Comparison of ENCODE assay signal across 28 cellular contexts in genomic region chr6:14317616-14318015, GRCh38.
A peak's percentile ranks its signal among the peaks of the same experiment; 100 is the strongest.
DNase-seq lines count a peak whose midpoint lies in the region; ATAC-seq and TF ChIP-seq lines count a peak whose summit lies in the region.
"Had no signal": no experiment of that assay in that cellular context is flagged by ENCODE, and none has a peak within 500 bp of the region (broad histone marks: within the 10 kb centered on the region; RNA-seq: fewer than 3 reads in every experiment).

No MANE protein-coding gene starts in this region.

- H3K27me3 Mint-ChIP-seq in naive B cell, result no peaks in the 10 kb centered on the region
- H3K27me3 Mint-ChIP-seq in activated T-helper 2 cell treated with anti-CD3 and anti-CD28 coated beads, Interferon-gamma antibody, Interleukin-2, Interleukin-4, amounts not matched to agents 10 μg/mL and 5 μg/mL and 100 μg/mL, durations not matched to agents 14 hours and 24 hours and 36 hours (ENCODE audit: low read depth), result no peaks in the 10 kb centered on the region
- peaks cover 7% of the 10 kb centered on the region for H3K27me3 Mint-ChIP-seq in neural progenitor cell (ENCODE audit: insufficient read depth, low read depth)
- peaks cover under 1% of the 10 kb centered on the region for H3K27me3 Mint-ChIP-seq in activated naive CD8-positive, alpha-beta T cell treated with anti-CD3 and anti-CD28 coated beads, Interleukin-2, amount 50 U/mL, for 24 hours
- H3K27me3 Mint-ChIP-seq: activated B cell treated with CpG ODN at 0.5 μM for 24 hours; activated CD4-positive, alpha-beta T cell treated with anti-CD3 and anti-CD28 coated beads, Interleukin-2, amount 10 ng/mL, durations not matched to agents 7 days and 5 days; dendritic cell treated with granulocyte-macrophage colony-stimulating factor and Interleukin-4, amounts not matched to agents 40 ng/mL and 50 ng/mL, for 4 days; memory B cell had no signal

- ATAC-seq in naive B cell (ENCODE audit: low read depth in 2 of 2) (no peak), HG03457 (IDR thresholded peaks at IDR 0.05; ENCODE audit: unreplicated experiment) (no peak)
- ATAC-seq in activated naive CD8-positive, alpha-beta T cell treated with anti-CD3 and anti-CD28 coated beads, Interleukin-2, amount 50 U/mL, for 24 hours, result no peak
- ATAC-seq: activated T-cell treated with anti-CD3 and anti-CD28 coated beads, Interleukin-2, amount 50 U/mL, for 4 hours; esophagus mucosa; sciatic nerve had no signal

- H3K4me1 ChIP-seq in BLaER1 (peaks cover 48% of the 10 kb centered on the region), Loucy (ENCODE audit: insufficient read depth, low read length, poor library complexity, severe bottlenecking) (peaks cover 66% of the 10 kb centered on the region), OCI-LY3 (ENCODE audit: low read length) (peaks cover 62% of the 10 kb centered on the region), neural progenitor cell (peaks cover 14% of the 10 kb centered on the region)

- H3K9me3 ChIP-seq in BLaER1, result 0 out of 2 replicates have a peak, but pooled peaks cover 5% of the 10 kb centered on the region
- no peaks in the 10 kb centered on the region for H3K9me3 ChIP-seq in Loucy (ENCODE audit: insufficient read depth, low read depth, low read length)
- no peaks in the 10 kb centered on the region for H3K9me3 ChIP-seq in OCI-LY3 (ENCODE audit: insufficient read depth, low read length)
- no peaks in the 10 kb centered on the region for H3K9me3 ChIP-seq in neural progenitor cell (ENCODE audit: low read depth)
- H3K9me3 ChIP-seq: left lung, MG63, neutrophil, tibial artery had no signal

- no peak overlapping the region; the same call in 1 of the 2 replicates for H3K27ac ChIP-seq in BLaER1
- no peak overlapping the region for H3K27ac ChIP-seq in OCI-LY3 (ENCODE audit: low read length)
- H3K27ac ChIP-seq in neural progenitor cell, result no peak overlapping the region
- H3K27ac ChIP-seq: HL-60, left lung, neutrophil, tibial artery had no signal

- H3K27me3 ChIP-seq in BLaER1, result no peaks in the 10 kb centered on the region
- H3K27me3 ChIP-seq in Loucy (ENCODE audit: insufficient read depth, low read length, poor library complexity, severe bottlenecking), result no peaks in the 10 kb centered on the region
- no peaks in the 10 kb centered on the region for H3K27me3 ChIP-seq in OCI-LY3 (ENCODE audit: low read depth, low read length)
- no peaks in the 10 kb centered on the region for H3K27me3 ChIP-seq in neural progenitor cell
- H3K27me3 ChIP-seq: left lung, MG63, neutrophil, tibial artery had no signal

- H3K4me3 Mint-ChIP-seq in naive B cell (peak overlapping the region in 4 of 8 donors; percentile 6 to 51 (median 24)), neural progenitor cell (no peak overlapping the region)
- no peak overlapping the region for H3K4me3 Mint-ChIP-seq in activated T-helper 2 cell treated with anti-CD3 and anti-CD28 coated beads, Interferon-gamma antibody, Interleukin-2, Interleukin-4, amounts not matched to agents 10 μg/mL and 5 μg/mL and 100 μg/mL, durations not matched to agents 14 hours and 24 hours and 36 hours (ENCODE audit: low read depth)
- H3K4me3 Mint-ChIP-seq in activated naive CD8-positive, alpha-beta T cell treated with anti-CD3 and anti-CD28 coated beads, Interleukin-2, amount 50 U/mL, for 24 hours, result no peak overlapping the region
- H3K4me3 Mint-ChIP-seq: activated CD4-positive, alpha-beta T cell treated with anti-CD3 and anti-CD28 coated beads, Interleukin-2, amount 10 ng/mL, durations not matched to agents 7 days and 5 days; activated T-cell treated with anti-CD3 and anti-CD28 coated beads, Interleukin-2, amount 50 U/mL, for 4 hours; central memory CD8-positive, alpha-beta T cell; dendritic cell treated with granulocyte-macrophage colony-stimulating factor and Interleukin-4, amounts not matched to agents 40 ng/mL and 50 ng/mL, for 4 days; endodermal cell; memory B cell had no signal

- no peaks in the 10 kb centered on the region for H3K9me2 ChIP-seq in Loucy (replicated peaks; ENCODE audit: low read depth, low read length)

- no peak overlapping the region; the same call in 1 of the 2 replicates for H3K9ac ChIP-seq in BLaER1
- H3K9ac ChIP-seq in Loucy (ENCODE audit: low read depth, low read length, poor library complexity, severe bottlenecking), result peak overlapping the region; percentile 62
- H3K9ac ChIP-seq in OCI-LY3 (ENCODE audit: low read length), result no peak overlapping the region; the same call in 1 of the 2 replicates
- no peak overlapping the region for H3K9ac ChIP-seq in neural progenitor cell

- H3K9me3 Mint-ChIP-seq in naive B cell, result no peaks in the 10 kb centered on the region
- no peaks in the 10 kb centered on the region for H3K9me3 Mint-ChIP-seq in activated T-helper 2 cell treated with anti-CD3 and anti-CD28 coated beads, Interferon-gamma antibody, Interleukin-2, Interleukin-4, amounts not matched to agents 10 μg/mL and 5 μg/mL and 100 μg/mL, durations not matched to agents 14 hours and 24 hours and 36 hours
- no peaks in the 10 kb centered on the region for H3K9me3 Mint-ChIP-seq in neural progenitor cell
- H3K9me3 Mint-ChIP-seq in activated naive CD8-positive, alpha-beta T cell treated with anti-CD3 and anti-CD28 coated beads, Interleukin-2, amount 50 U/mL, for 24 hours, result no peaks in the 10 kb centered on the region
- H3K9me3 Mint-ChIP-seq: activated B cell treated with CpG ODN at 0.5 μM for 24 hours; activated CD4-positive, alpha-beta T cell treated with anti-CD3 and anti-CD28 coated beads, Interleukin-2, amount 10 ng/mL, durations not matched to agents 7 days and 5 days; activated T-cell treated with anti-CD3 and anti-CD28 coated beads, Interleukin-2, amount 50 U/mL, for 4 hours; central memory CD8-positive, alpha-beta T cell; dendritic cell treated with granulocyte-macrophage colony-stimulating factor and Interleukin-4, amounts not matched to agents 40 ng/mL and 50 ng/mL, for 4 days; endodermal cell; memory B cell had no signal

- TF ChIP-seq CTCF in Loucy (conservative IDR thresholded peaks at IDR 0.05; ENCODE audit: low read length), result no peak
- no peak for TF ChIP-seq CTCF in OCI-LY3 (IDR thresholded peaks at IDR 0.05; ENCODE audit: low read depth, low read length)
- no peak for TF ChIP-seq CTCF in neural progenitor cell (IDR thresholded peaks at IDR 0.05)

- H3F3A ChIP-seq in Loucy (ENCODE audit: low read depth), result no peaks in the 10 kb centered on the region
- H3F3A ChIP-seq in neural progenitor cell (ENCODE audit: low read depth), result no peaks in the 10 kb centered on the region

- H3K4me3 ChIP-seq in BLaER1, result no peak overlapping the region
- no peak overlapping the region for H3K4me3 ChIP-seq in Loucy (ENCODE audit: low read length, poor library complexity, severe bottlenecking)
- H3K4me3 ChIP-seq in OCI-LY3 (ENCODE audit: low read length), result no peak overlapping the region
- H3K4me3 ChIP-seq in neural progenitor cell, result no peak overlapping the region
- H3K4me3 ChIP-seq: left lung, MG63, tibial artery had no signal

- intact Hi-C loops in activated T-helper 2 cell treated with anti-CD3 and anti-CD28 coated beads, Interferon-gamma antibody, Interleukin-2, Interleukin-4, amounts not matched to agents 10 μg/mL and 5 μg/mL and 100 μg/mL, durations not matched to agents 14 hours and 24 hours and 36 hours (cut with micrococcal nuclease), result no loop called here

- H3K36me3 Mint-ChIP-seq in naive B cell (no peaks in the 10 kb centered on the region), neural progenitor cell (no peaks in the 10 kb centered on the region)
- H3K36me3 Mint-ChIP-seq in activated T-helper 2 cell treated with anti-CD3 and anti-CD28 coated beads, Interferon-gamma antibody, Interleukin-2, Interleukin-4, amounts not matched to agents 10 μg/mL and 5 μg/mL and 100 μg/mL, durations not matched to agents 14 hours and 24 hours and 36 hours (ENCODE audit: low read depth), result no peaks in the 10 kb centered on the region
- H3K36me3 Mint-ChIP-seq in activated naive CD8-positive, alpha-beta T cell treated with anti-CD3 and anti-CD28 coated beads, Interleukin-2, amount 50 U/mL, for 24 hours (ENCODE audit: low read depth), result no peaks in the 10 kb centered on the region
- H3K36me3 Mint-ChIP-seq: memory B cell had no signal

- no peak overlapping the region for H2AFZ ChIP-seq in Loucy (ENCODE audit: low read length)
- no peak overlapping the region for H2AFZ ChIP-seq in OCI-LY3 (ENCODE audit: low read depth, low read length)
- H2AFZ ChIP-seq in neural progenitor cell (replicated peaks), result no peak overlapping the region

- DNase-seq in naive B cell (no peak), neural progenitor cell (ENCODE audit: low spot score) (no peak)
- DNase-seq in activated T-helper 2 cell treated with anti-CD3 and anti-CD28 coated beads, Interferon-gamma antibody, Interleukin-2, Interleukin-4, amounts not matched to agents 10 μg/mL and 5 μg/mL and 100 μg/mL, durations not matched to agents 14 hours and 24 hours and 36 hours (ENCODE audit: low spot score), result no peak
- DNase-seq in activated naive CD8-positive, alpha-beta T cell treated with anti-CD3 and anti-CD28 coated beads, Interleukin-2, amount 50 U/mL, for 24 hours, result no peak
- DNase-seq: activated B cell treated with CpG ODN at 0.5 μM for 24 hours; activated T-cell treated with anti-CD3 and anti-CD28 coated beads, Interleukin-2, amount 50 U/mL, for 4 hours; HCEC 1CT; left lung; MG63; NCI-H1105 treated with DMSO at 0.1 percent for 48 hours; NCI-H524; SIG-M5; stimulated activated CD4-positive, alpha-beta T cell treated with anti-CD3 and anti-CD28 coated beads, Interleukin-12 subunit alpha, Interleukin-12 subunit beta, amount 100 ng/mL, for 4 hours; stimulated activated CD4-positive, alpha-beta T cell treated with anti-CD3 and anti-CD28 coated beads, Interleukin-2, amount 100 ng/mL, for 48 hours; tibial artery had no signal

- no peaks in the 10 kb centered on the region for H3K79me2 ChIP-seq in Loucy (ENCODE audit: insufficient read depth, low read length)
- H3K79me2 ChIP-seq in OCI-LY3 (ENCODE audit: low read length), result no peaks in the 10 kb centered on the region
- H3K79me2 ChIP-seq in neural progenitor cell (ENCODE audit: low read depth), result no peaks in the 10 kb centered on the region

- no peaks in the 10 kb centered on the region for H3K36me3 ChIP-seq in BLaER1
- no peaks in the 10 kb centered on the region for H3K36me3 ChIP-seq in Loucy (ENCODE audit: insufficient read depth, low read length)
- H3K36me3 ChIP-seq in OCI-LY3 (replicated peaks; ENCODE audit: low read depth, low read length), result no peaks in the 10 kb centered on the region
- no peaks in the 10 kb centered on the region for H3K36me3 ChIP-seq in neural progenitor cell
- H3K36me3 ChIP-seq: left lung, MG63, neutrophil, tibial artery had no signal

- H3K4me2 ChIP-seq in BLaER1, result peak overlapping the region; percentile 62
- H3K4me2 ChIP-seq in Loucy (ENCODE audit: low read depth, low read length, poor library complexity, severe bottlenecking), result peak overlapping the region; percentile 43
- peak overlapping the region; percentile 38; the same call in 1 of the 2 replicates for H3K4me2 ChIP-seq in OCI-LY3 (ENCODE audit: low read length)
- H3K4me2 ChIP-seq in neural progenitor cell, result no peak overlapping the region

- H3K4me1 Mint-ChIP-seq in naive B cell, result peaks cover 48 to 59% (median 54%) of the 10 kb centered on the region in 3 donors
- H3K4me1 Mint-ChIP-seq in activated T-helper 2 cell treated with anti-CD3 and anti-CD28 coated beads, Interferon-gamma antibody, Interleukin-2, Interleukin-4, amounts not matched to agents 10 μg/mL and 5 μg/mL and 100 μg/mL, durations not matched to agents 14 hours and 24 hours and 36 hours (ENCODE audit: low read depth), result peaks cover 25% of the 10 kb centered on the region
- H3K4me1 Mint-ChIP-seq in neural progenitor cell, result peaks cover 34% of the 10 kb centered on the region
- peaks cover 16% of the 10 kb centered on the region for H3K4me1 Mint-ChIP-seq in activated naive CD8-positive, alpha-beta T cell treated with anti-CD3 and anti-CD28 coated beads, Interleukin-2, amount 50 U/mL, for 24 hours
- H3K4me1 Mint-ChIP-seq: central memory CD8-positive, alpha-beta T cell had no signal

- H4K20me1 ChIP-seq in BLaER1 (no peaks in the 10 kb centered on the region), Loucy (ENCODE audit: insufficient read depth, low read length, poor library complexity, severe bottlenecking) (no peaks in the 10 kb centered on the region), OCI-LY3 (ENCODE audit: insufficient read depth, low read length) (no peaks in the 10 kb centered on the region), neural progenitor cell (ENCODE audit: low read depth) (no peaks in the 10 kb centered on the region)

- H3K27ac Mint-ChIP-seq in naive B cell, result peak overlapping the region in 4 of 6 donors; percentile 7 to 88 (median 20)
- H3K27ac Mint-ChIP-seq in activated T-helper 2 cell treated with anti-CD3 and anti-CD28 coated beads, Interferon-gamma antibody, Interleukin-2, Interleukin-4, amounts not matched to agents 10 μg/mL and 5 μg/mL and 100 μg/mL, durations not matched to agents 14 hours and 24 hours and 36 hours, result no peak overlapping the region
- H3K27ac Mint-ChIP-seq in neural progenitor cell, result no peak overlapping the region
- no peak overlapping the region for H3K27ac Mint-ChIP-seq in activated naive CD8-positive, alpha-beta T cell treated with anti-CD3 and anti-CD28 coated beads, Interleukin-2, amount 50 U/mL, for 24 hours
- H3K27ac Mint-ChIP-seq: activated CD4-positive, alpha-beta T cell treated with anti-CD3 and anti-CD28 coated beads, Interleukin-2, amount 10 ng/mL, durations not matched to agents 7 days and 5 days; dendritic cell treated with granulocyte-macrophage colony-stimulating factor and Interleukin-4, amounts not matched to agents 40 ng/mL and 50 ng/mL, for 4 days; memory B cell had no signal

Comparison
In these comparisons a context has a peak if more than half of its experiments do, and no peak if none do; other contexts are left out.
1. H3K27ac Mint-ChIP-seq: peak in naive B cell (4 of 6); none in activated T-helper 2 cell treated with anti-CD3 and anti-CD28 coated beads, Interferon-gamma antibody, Interleukin-2, Interleukin-4, amounts not matched to agents 10 μg/mL and 5 μg/mL and 100 μg/mL, durations not matched to agents 14 hours and 24 hours and 36 hours (single experiment), neural progenitor cell (single experiment) and activated naive CD8-positive, alpha-beta T cell treated with anti-CD3 and anti-CD28 coated beads, Interleukin-2, amount 50 U/mL, for 24 hours (single experiment).